ENCODE assay signal across 1 cellular context in the genomic region with DNA sequence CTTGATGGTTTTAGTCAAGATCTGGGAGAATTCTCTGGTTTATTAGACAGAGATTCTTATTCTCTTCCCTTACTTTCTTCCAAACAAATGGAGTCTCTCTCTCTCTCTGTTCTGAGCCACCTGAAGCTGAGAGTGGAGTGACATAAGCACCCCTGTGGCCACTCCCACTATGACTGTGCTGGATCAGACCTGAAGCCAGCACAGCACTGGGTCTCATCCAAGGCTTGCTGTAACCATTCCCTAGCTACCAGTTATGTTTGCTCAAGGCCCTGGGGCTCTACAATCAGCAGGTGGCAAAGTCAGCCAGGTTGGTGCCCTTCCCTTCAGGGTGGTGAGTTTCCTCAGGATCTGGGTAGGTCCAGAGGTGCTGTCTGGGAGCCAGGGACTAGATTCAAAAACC.
TF ChIP-seq lines count a peak whose summit lies in the region.

No MANE protein-coding gene starts in this region.

TF ChIP-seq in GM23338, 12 proteins besides CTCF, POLR2A, EP300 and RAD21 (continued from another document):
- TF ChIP-seq, protein P1, sequence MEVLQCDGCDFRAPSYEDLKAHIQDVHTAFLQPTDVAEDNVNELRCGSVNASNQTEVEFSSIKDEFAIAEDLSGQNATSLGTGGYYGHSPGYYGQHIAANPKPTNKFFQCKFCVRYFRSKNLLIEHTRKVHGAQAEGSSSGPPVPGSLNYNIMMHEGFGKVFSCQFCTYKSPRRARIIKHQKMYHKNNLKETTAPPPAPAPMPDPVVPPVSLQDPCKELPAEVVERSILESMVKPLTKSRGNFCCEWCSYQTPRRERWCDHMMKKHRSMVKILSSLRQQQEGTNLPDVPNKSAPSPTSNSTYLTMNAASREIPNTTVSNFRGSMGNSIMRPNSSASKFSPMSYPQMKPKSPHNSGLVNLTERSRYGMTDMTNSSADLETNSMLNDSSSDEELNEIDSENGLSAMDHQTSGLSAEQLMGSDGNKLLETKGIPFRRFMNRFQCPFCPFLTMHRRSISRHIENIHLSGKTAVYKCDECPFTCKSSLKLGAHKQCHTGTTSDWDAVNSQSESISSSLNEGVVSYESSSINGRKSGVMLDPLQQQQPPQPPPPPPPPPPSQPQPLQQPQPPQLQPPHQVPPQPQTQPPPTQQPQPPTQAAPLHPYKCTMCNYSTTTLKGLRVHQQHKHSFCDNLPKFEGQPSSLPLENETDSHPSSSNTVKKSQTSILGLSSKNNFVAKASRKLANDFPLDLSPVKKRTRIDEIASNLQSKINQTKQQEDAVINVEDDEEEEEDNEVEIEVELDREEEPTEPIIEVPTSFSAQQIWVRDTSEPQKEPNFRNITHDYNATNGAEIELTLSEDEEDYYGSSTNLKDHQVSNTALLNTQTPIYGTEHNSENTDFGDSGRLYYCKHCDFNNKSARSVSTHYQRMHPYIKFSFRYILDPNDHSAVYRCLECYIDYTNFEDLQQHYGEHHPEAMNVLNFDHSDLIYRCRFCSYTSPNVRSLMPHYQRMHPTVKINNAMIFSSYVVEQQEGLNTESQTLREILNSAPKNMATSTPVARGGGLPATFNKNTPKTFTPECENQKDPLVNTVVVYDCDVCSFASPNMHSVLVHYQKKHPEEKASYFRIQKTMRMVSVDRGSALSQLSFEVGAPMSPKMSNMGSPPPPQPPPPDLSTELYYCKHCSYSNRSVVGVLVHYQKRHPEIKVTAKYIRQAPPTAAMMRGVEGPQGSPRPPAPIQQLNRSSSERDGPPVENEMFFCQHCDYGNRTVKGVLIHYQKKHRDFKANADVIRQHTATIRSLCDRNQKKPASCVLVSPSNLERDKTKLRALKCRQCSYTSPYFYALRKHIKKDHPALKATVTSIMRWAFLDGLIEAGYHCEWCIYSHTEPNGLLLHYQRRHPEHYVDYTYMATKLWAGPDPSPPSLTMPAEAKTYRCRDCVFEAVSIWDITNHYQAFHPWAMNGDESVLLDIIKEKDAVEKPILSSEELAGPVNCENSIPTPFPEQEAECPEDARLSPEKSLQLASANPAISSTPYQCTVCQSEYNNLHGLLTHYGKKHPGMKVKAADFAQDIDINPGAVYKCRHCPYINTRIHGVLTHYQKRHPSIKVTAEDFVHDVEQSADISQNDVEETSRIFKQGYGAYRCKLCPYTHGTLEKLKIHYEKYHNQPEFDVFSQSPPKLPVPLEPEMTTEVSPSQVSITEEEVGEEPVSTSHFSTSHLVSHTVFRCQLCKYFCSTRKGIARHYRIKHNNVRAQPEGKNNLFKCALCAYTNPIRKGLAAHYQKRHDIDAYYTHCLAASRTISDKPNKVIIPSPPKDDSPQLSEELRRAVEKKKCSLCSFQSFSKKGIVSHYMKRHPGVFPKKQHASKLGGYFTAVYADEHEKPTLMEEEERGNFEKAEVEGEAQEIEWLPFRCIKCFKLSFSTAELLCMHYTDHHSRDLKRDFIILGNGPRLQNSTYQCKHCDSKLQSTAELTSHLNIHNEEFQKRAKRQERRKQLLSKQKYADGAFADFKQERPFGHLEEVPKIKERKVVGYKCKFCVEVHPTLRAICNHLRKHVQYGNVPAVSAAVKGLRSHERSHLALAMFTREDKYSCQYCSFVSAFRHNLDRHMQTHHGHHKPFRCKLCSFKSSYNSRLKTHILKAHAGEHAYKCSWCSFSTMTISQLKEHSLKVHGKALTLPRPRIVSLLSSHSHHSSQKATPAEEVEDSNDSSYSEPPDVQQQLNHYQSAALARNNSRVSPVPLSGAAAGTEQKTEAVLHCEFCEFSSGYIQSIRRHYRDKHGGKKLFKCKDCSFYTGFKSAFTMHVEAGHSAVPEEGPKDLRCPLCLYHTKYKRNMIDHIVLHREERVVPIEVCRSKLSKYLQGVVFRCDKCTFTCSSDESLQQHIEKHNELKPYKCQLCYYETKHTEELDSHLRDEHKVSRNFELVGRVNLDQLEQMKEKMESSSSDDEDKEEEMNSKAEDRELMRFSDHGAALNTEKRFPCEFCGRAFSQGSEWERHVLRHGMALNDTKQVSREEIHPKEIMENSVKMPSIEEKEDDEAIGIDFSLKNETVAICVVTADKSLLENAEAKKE (CRISPR knock-in tag; IDR thresholded peaks at IDR 0.05) = no peak
